In genomic region chr1:185499986-185500626, GRCh38 we compare ENCODE assay signal across 12 cellular contexts.
DNase-seq lines count a peak whose midpoint lies in the region; FAIRE-seq and TF ChIP-seq lines count a peak whose summit lies in the region.
"Had no signal": no experiment of that assay in that cellular context is flagged by ENCODE, and none has a peak within 500 bp of the region (broad histone marks: within the 10 kb centered on the region; RNA-seq: fewer than 3 reads in every experiment).

No MANE protein-coding gene starts in this region.

- peaks cover 11% of the 10 kb centered on the region for H3K4me1 Mint-ChIP-seq in MCF 10A (ENCODE audit: insufficient read depth, unreplicated experiment)
- peaks cover 23% of the 10 kb centered on the region for H3K4me1 Mint-ChIP-seq in stimulated activated naive CD8-positive, alpha-beta T cell treated with anti-CD3 and anti-CD28 coated beads, Interleukin-15, Interleukin-2, amounts not matched to agents 100 ng/mL and 50 ng/mL, for 24 hours (ENCODE audit: low read depth)

- DNase-seq in MCF 10A (ENCODE audit: unreplicated experiment) = peak; percentile 51
- no peak for DNase-seq in breast epithelium (ENCODE audit: low spot score in 2 of 2)
- peak; percentile 50 to 53 for DNase-seq in SJSA1 (ENCODE audit: low read depth in 1 of 2, low spot score in 2 of 2)
- peak; percentile 93 for DNase-seq in fibroblast of mammary gland (ENCODE audit: low read depth)
- DNase-seq in D721Med (ENCODE audit: insufficient read length, low spot score) = no peak
- DNase-seq in NCI-H446 treated with DMSO at 0.1 percent for 48 hours (lab: John Stamatoyannopoulos, UW) = no peak
- DNase-seq in cerebellum (ENCODE audit: low spot score) = no peak
- DNase-seq: Caco-2, lower lobe of right lung had no signal

- FAIRE-seq in D721Med (lab: Jason Lieb, UNC) = no peak
- FAIRE-seq: endometrium had no signal

- H3K27ac ChIP-seq in breast epithelium (no peak overlapping the region), SJSA1 (no peak overlapping the region)
- H3K27ac ChIP-seq: HL-60, lower lobe of right lung had no signal

- TF ChIP-seq CTCF in MCF 10A (IDR thresholded peaks at IDR 0.05; ENCODE audit: unreplicated experiment) (no peak), breast epithelium (IDR thresholded peaks at IDR 0.05) (no peak), fibroblast of mammary gland (conservative IDR thresholded peaks at IDR 0.05; ENCODE audit: control insufficient read depth, insufficient read depth, low read depth, low read length) (no peak), D721Med (IDR thresholded peaks at IDR 0.05; ENCODE audit: insufficient read depth, missing control alignments) (no peak)

- CTCF ChIA-PET in MCF 10A (lab: Yijun Ruan, JAX) = interaction anchor here (0.6 to 2.5 kb wide), 5 partner anchors 76 to 261 kb away, joined by 3 to 6 read pairs (median 3); partner anchors contain the start of gene IVNS1ABP

- no peaks in the 10 kb centered on the region for H3K9me3 Mint-ChIP-seq in MCF 10A (ENCODE audit: unreplicated experiment)
- H3K9me3 Mint-ChIP-seq in stimulated activated naive CD8-positive, alpha-beta T cell treated with anti-CD3 and anti-CD28 coated beads, Interleukin-15, Interleukin-2, amounts not matched to agents 100 ng/mL and 50 ng/mL, for 24 hours = no peaks in the 10 kb centered on the region

- no peak overlapping the region for H3K4me3 Mint-ChIP-seq in MCF 10A (ENCODE audit: unreplicated experiment)
- no peak overlapping the region for H3K4me3 Mint-ChIP-seq in stimulated activated naive CD8-positive, alpha-beta T cell treated with anti-CD3 and anti-CD28 coated beads, Interleukin-15, Interleukin-2, amounts not matched to agents 100 ng/mL and 50 ng/mL, for 24 hours

- H3K27me3 ChIP-seq in breast epithelium (no peaks in the 10 kb centered on the region), SJSA1 (replicated peaks) (no peaks in the 10 kb centered on the region)

- no peak for TF ChIP-seq POLR2A in breast epithelium (IDR thresholded peaks at IDR 0.05)

- H3K4me3 ChIP-seq in breast epithelium = no peak overlapping the region
- H3K4me3 ChIP-seq in SJSA1 = no peak overlapping the region
- no peak overlapping the region for H3K4me3 ChIP-seq in fibroblast of mammary gland (ENCODE audit: control insufficient read depth, low read depth, low read length)
- H3K4me3 ChIP-seq: lower lobe of right lung had no signal

- H3K36me3 ChIP-seq in breast epithelium (no peaks in the 10 kb centered on the region), SJSA1 (no peaks in the 10 kb centered on the region)
- H3K36me3 ChIP-seq: lower lobe of right lung had no signal

- H3K9me3 ChIP-seq in breast epithelium (no peaks in the 10 kb centered on the region), SJSA1 (replicated peaks) (no peaks in the 10 kb centered on the region)
- H3K9me3 ChIP-seq: Caco-2, lower lobe of right lung had no signal

- POLR2A ChIA-PET in MCF 10A (lab: Yijun Ruan, JAX) = interaction anchor here (0.5 to 0.9 kb wide), 2 partner anchors 9 to 101 kb away, joined by 3 to 4 read pairs; no protein-coding TSS in a partner anchor

- H3K27me3 Mint-ChIP-seq in MCF 10A (ENCODE audit: insufficient read depth, unreplicated experiment) = no peaks in the 10 kb centered on the region
- H3K27me3 Mint-ChIP-seq in stimulated activated naive CD8-positive, alpha-beta T cell treated with anti-CD3 and anti-CD28 coated beads, Interleukin-15, Interleukin-2, amounts not matched to agents 100 ng/mL and 50 ng/mL, for 24 hours = no peaks in the 10 kb centered on the region

- no peaks in the 10 kb centered on the region for H3K4me1 ChIP-seq in breast epithelium
- peaks cover 11% of the 10 kb centered on the region for H3K4me1 ChIP-seq in SJSA1 (replicated peaks)
- H3K4me1 ChIP-seq: Caco-2, lower lobe of right lung had no signal

- H3K27ac Mint-ChIP-seq in MCF 10A (ENCODE audit: low read depth, unreplicated experiment) = no peak overlapping the region
- H3K27ac Mint-ChIP-seq in stimulated activated naive CD8-positive, alpha-beta T cell treated with anti-CD3 and anti-CD28 coated beads, Interleukin-15, Interleukin-2, amounts not matched to agents 100 ng/mL and 50 ng/mL, for 24 hours = peak overlapping the region; percentile 62

- intact Hi-C loops in MCF 10A (cut with micrococcal nuclease) = loop anchor here (10.0 kb wide), 1 partner anchor 85 kb away; no protein-coding TSS in a partner anchor
- intact Hi-C loops in breast epithelium (cut with DNase I; ENCODE audit: low total_unique reads) = no loop called here

- no peaks in the 10 kb centered on the region for H3K36me3 Mint-ChIP-seq in MCF 10A (ENCODE audit: insufficient read depth, unreplicated experiment)
- no peaks in the 10 kb centered on the region for H3K36me3 Mint-ChIP-seq in stimulated activated naive CD8-positive, alpha-beta T cell treated with anti-CD3 and anti-CD28 coated beads, Interleukin-15, Interleukin-2, amounts not matched to agents 100 ng/mL and 50 ng/mL, for 24 hours (ENCODE audit: low read depth)

- no TSS peak for BruUV-seq in MCF 10A (replicated peaks; lab: Mats Ljungman, UMichigan)

Comparison
In these comparisons a context has a peak if more than half of its experiments do, and no peak if none do; other contexts are left out.
1. DNase-seq: peak in MCF 10A (single experiment), SJSA1 (2 of 2) and fibroblast of mammary gland (single experiment); none in breast epithelium (0 of 2), D721Med (single experiment), NCI-H446 treated with DMSO at 0.1 percent for 48 hours (single experiment) and cerebellum (single experiment).